In the genomic region with DNA sequence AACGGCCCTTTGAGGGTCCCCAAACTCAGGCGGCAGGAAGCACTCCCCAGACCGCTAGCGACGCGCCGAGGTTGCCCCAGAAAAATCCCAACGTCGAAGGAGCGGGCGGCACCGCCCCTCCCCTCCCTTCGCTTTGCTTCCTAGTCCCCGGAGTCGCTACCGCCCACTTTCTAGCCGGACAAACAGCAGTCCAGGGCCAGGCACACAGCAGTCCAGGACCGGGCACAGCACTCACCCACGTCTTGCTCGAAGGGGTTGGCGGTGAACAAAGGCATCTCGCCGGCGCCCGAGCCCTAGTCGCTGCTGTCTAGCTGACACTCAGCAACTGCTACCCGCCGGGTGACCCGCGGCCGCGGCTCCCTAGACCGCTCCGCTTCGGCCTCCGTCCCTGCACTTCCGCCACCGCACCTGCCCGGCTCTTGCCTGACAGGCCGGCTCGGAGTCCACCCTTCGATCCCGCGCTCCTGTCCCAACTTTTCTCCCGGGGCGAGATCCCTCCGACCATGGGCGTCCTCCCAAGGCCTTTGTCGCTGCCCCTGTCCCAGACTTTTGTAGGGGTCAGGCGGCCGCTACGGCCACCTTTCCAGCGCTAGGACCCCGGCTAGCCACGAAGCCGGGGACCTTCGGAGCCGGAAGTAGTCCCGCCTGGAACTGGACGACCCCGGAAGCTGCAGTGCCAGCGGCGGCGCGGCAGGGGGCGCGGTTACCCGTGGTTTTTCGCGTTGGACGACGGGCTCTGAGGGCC, we compare ENCODE assay signal across 8 cellular contexts. TPM values are rescaled to one million over a fixed set of nuclear protein-coding genes. Genes with fewer than 3 reads are reported as not detected.
DNase-seq lines count a peak whose midpoint lies in the region; ATAC-seq and TF ChIP-seq lines count a peak whose summit lies in the region.

STAM2 (minus strand) TSS at position 396 of the 745 bp plus-strand sequence; CDS start at position 275, 121 bp downstream.

- no peaks in the 10 kb centered on the region for H3K36me3 ChIP-seq in BJ (ENCODE audit: control insufficient read depth, insufficient read depth, low read length)
- no peaks in the 10 kb centered on the region for H3K36me3 ChIP-seq in kidney epithelial cell (ENCODE audit: control insufficient read depth, insufficient read depth, low read length)

- CTCF ChIA-PET in BJ (lab: Yijun Ruan, JAX): interaction anchor here (0.6 to 4.2 kb wide), 25 partner anchors 8 to 565 kb away, joined by 3 to 33 read pairs (median 3); no protein-coding TSS in a partner anchor

- H3K9me3 Mint-ChIP-seq in chondrocyte (ENCODE audit: low read depth): peaks cover under 1% of the 10 kb centered on the region

- DNase-seq in BJ (ENCODE audit: low read depth): peak; percentile 63
- peak; percentile 89 for DNase-seq in NCI-H460 (ENCODE audit: extremely low read depth, low read depth)
- DNase-seq in activated CD4-positive, alpha-beta T cell treated with anti-CD3 and anti-CD28 coated beads for 24 hours (ENCODE audit: low read depth in 2 of 2): peak; percentile 89 to 92
- DNase-seq in chondrocyte (ENCODE audit: low spot score): peak; percentile 96
- DNase-seq in kidney epithelial cell (ENCODE audit: low read depth): peak; percentile 54
- peak; percentile 85 to 90 for DNase-seq in stimulated activated CD4-positive, alpha-beta T cell treated with anti-CD3 and anti-CD28 coated beads, Interleukin-15, amount 100 ng/mL, for 48 hours (ENCODE audit: low read depth in 2 of 2)

- ATAC-seq in HG03432 (IDR thresholded peaks at IDR 0.05; ENCODE audit: unreplicated experiment): peak; percentile 85

- peaks cover 34% of the 10 kb centered on the region for H3K4me1 Mint-ChIP-seq in chondrocyte (ENCODE audit: low read depth)

- H3K27ac Mint-ChIP-seq in chondrocyte (ENCODE audit: unreplicated experiment): peak within 1 kb of the TSS; percentile 100

- POLR2A ChIA-PET in BJ (lab: Charles Lee): interaction anchor here (0.6 to 0.9 kb wide), 3 partner anchors 10 to 395 kb away, joined by 3 to 5 read pairs (median 4); no protein-coding TSS in a partner anchor

- H3K27me3 ChIP-seq in BJ (ENCODE audit: control insufficient read depth, insufficient read depth, low read length) (no peaks in the 10 kb centered on the region), kidney epithelial cell (ENCODE audit: control insufficient read depth, insufficient read depth, low read length) (no peaks in the 10 kb centered on the region)

- H3K36me3 Mint-ChIP-seq in chondrocyte (ENCODE audit: low read depth): no peaks in the 10 kb centered on the region

- H3K4me3 ChIP-seq in BJ (ENCODE audit: low read depth, low read length) (peak within 1 kb of the TSS; percentile 67), kidney epithelial cell (ENCODE audit: low read depth, low read length) (peak within 1 kb of the TSS; percentile 85)

- H3K4me3 Mint-ChIP-seq in chondrocyte (ENCODE audit: unreplicated experiment): peak within 1 kb of the TSS; percentile 94

- H3K27me3 Mint-ChIP-seq in chondrocyte (ENCODE audit: low read depth): no peaks in the 10 kb centered on the region

- TF ChIP-seq POLR2A in GM19099 (IDR thresholded peaks at IDR 0.05; ENCODE audit: extremely low read depth, insufficient read length, low read depth): peak; percentile 87

- TF ChIP-seq CTCF in BJ (IDR thresholded peaks at IDR 0.05; ENCODE audit: insufficient read depth, low read depth, low read length): peak; percentile 98
- TF ChIP-seq CTCF in chondrocyte (IDR thresholded peaks at IDR 0.05): peak; percentile 94
- TF ChIP-seq CTCF in kidney epithelial cell (IDR thresholded peaks at IDR 0.05; ENCODE audit: insufficient read depth, low read length, poor library complexity, severe bottlenecking): peak; percentile 93

RNA-seq across cellular contexts. Expression of gene STAM2, which starts in this region (rescaled TPM):
- 12.4 and 23.5 TPM in 2 replicates for polyA plus RNA-seq in BJ (2011; rRNA removed)
- 18.4 and 22.7 TPM in 2 replicates for polyA minus RNA-seq in BJ (2011; rRNA and poly(A)+ RNA removed)
- total RNA-seq in NCI-H460 (2014; rRNA removed; shearing (Covaris generic)): 24.5 and 27.5 TPM in 2 replicates
- 18.6 and 27.8 TPM in 2 replicates for polyA plus RNA-seq in NCI-H460 (2014; cell fraction: nucleus; rRNA removed)
- total RNA-seq in chondrocyte: 33.5 to 34.8 TPM (median 34.7 TPM) in 3 replicates
- total RNA-seq in kidney epithelial cell: 25.7 and 32.2 TPM in 2 replicates

Comparison
In these comparisons a context has a peak if more than half of its experiments do, and no peak if none do; other contexts are left out.
1. Peak in every context shown above with its lines: DNase-seq, ATAC-seq and H3K4me3 ChIP-seq.